Comparison of ENCODE assay signal across 9 cellular contexts in genomic region chr3:47323431-47324277, GRCh38. TPM values are rescaled to one million over a fixed set of nuclear protein-coding genes. Genes with fewer than 3 reads are reported as not detected.
DNase-seq lines count a peak whose midpoint lies in the region; ATAC-seq, FAIRE-seq and TF ChIP-seq lines count a peak whose summit lies in the region.
"Had no signal": no experiment of that assay in that cellular context is flagged by ENCODE, and none has a peak within 500 bp of the region (broad histone marks: within the 10 kb centered on the region; RNA-seq: fewer than 3 reads in every experiment).

No MANE protein-coding gene starts in this region.

- H3K27me3 ChIP-seq in bronchial epithelial cell (ENCODE audit: control insufficient read depth, insufficient read depth, low read length) (no peaks in the 10 kb centered on the region), neutrophil (no peaks in the 10 kb centered on the region)

- no peak overlapping the region for H3K4me3 ChIP-seq in bronchial epithelial cell (ENCODE audit: low read depth, low read length)
- H3K4me3 ChIP-seq in neutrophil (ENCODE audit: low read depth in 1 of 2, low read length in 1 of 2), result no peak overlapping the region
- H3K4me3 ChIP-seq: SK-N-MC had no signal

- ATAC-seq in GM21737 (IDR thresholded peaks at IDR 0.05; ENCODE audit: unreplicated experiment), result no peak

- H3K36me3 ChIP-seq in bronchial epithelial cell (ENCODE audit: control insufficient read depth, insufficient read depth, low read length), result peaks cover 11% of the 10 kb centered on the region
- H3K36me3 ChIP-seq in neutrophil, result peaks cover 85% of the 10 kb centered on the region

- H3K9me3 ChIP-seq in neutrophil, result no peaks in the 10 kb centered on the region

- DNase-seq in Daoy (ENCODE audit: low read depth) (peak; percentile 6), M059J (ENCODE audit: low read depth) (peak; percentile 44), bronchial epithelial cell (ENCODE audit: low read depth) (peak; percentile 68), SHP77 treated with DMSO at 0.1 percent for 48 hours (lab: John Stamatoyannopoulos, UW) (no peak), mucosa of gallbladder (ENCODE audit: low spot score) (no peak)
- DNase-seq in activated T-cell treated with anti-CD3 and anti-CD28 coated beads, Interleukin-2, amount 50 U/mL, for 48 hours, result no peak

- no peaks in the 10 kb centered on the region for H3K4me1 ChIP-seq in neutrophil (ENCODE audit: control insufficient read depth in 1 of 2, insufficient read depth in 1 of 2, low read depth in 1 of 2, low read length in 1 of 2)

- TF ChIP-seq CTCF in bronchial epithelial cell (IDR thresholded peaks at IDR 0.05; ENCODE audit: insufficient read depth, low read length, severe bottlenecking), result no peak
- no peak for TF ChIP-seq CTCF in neutrophil (IDR thresholded peaks at IDR 0.05)

- peak overlapping the region; percentile 23 for H3K27ac ChIP-seq in neutrophil
- H3K27ac ChIP-seq: SK-N-MC had no signal

- FAIRE-seq in bronchial epithelial cell (lab: Jason Lieb, UNC), result peak; percentile 47

RNA-seq across cellular contexts. Expression of gene KLHL18, which starts 40.9 kb away (rescaled TPM):
- 12.1 and 15.0 TPM in 2 replicates for total RNA-seq in Daoy (2014; rRNA removed; shearing (Covaris generic))
- total RNA-seq in M059J (2014; rRNA removed; shearing (Covaris generic)), result 6.9 and 12.7 TPM in 2 replicates
- total RNA-seq in bronchial epithelial cell (25.5 and 27.0 TPM in 2 replicates), mucosa of gallbladder (32.4 TPM)

RNA-seq across cellular contexts. Expression of gene KIF9, which starts 41.1 kb away (rescaled TPM):
- total RNA-seq in Daoy (2014; rRNA removed; shearing (Covaris generic)), result 14.8 and 29.4 TPM in 2 replicates
- total RNA-seq in M059J (2014; rRNA removed; shearing (Covaris generic)), result 3.1 and 5.7 TPM in 2 replicates
- 1.2 and 2.1 TPM in 2 replicates for total RNA-seq in bronchial epithelial cell
- total RNA-seq in mucosa of gallbladder, result 12.0 TPM

RNA-seq across cellular contexts. Expression of gene PTPN23, which starts 57.2 kb away (rescaled TPM):
- 10.8 and 15.1 TPM in 2 replicates for total RNA-seq in Daoy (2014; rRNA removed; shearing (Covaris generic))
- 3.3 and 8.5 TPM in 2 replicates for total RNA-seq in M059J (2014; rRNA removed; shearing (Covaris generic))
- total RNA-seq in bronchial epithelial cell (12.6 and 12.7 TPM in 2 replicates), mucosa of gallbladder (58.2 TPM)

Comparison
In these comparisons a context has a peak if more than half of its experiments do, and no peak if none do; other contexts are left out.
1. DNase-seq: peak in Daoy (single experiment), M059J (single experiment) and bronchial epithelial cell (single experiment); none in SHP77 treated with DMSO at 0.1 percent for 48 hours (single experiment), mucosa of gallbladder (single experiment) and activated T-cell treated with anti-CD3 and anti-CD28 coated beads, Interleukin-2, amount 50 U/mL, for 48 hours (0 of 2).